8 cellular contexts compared by ENCODE assay signal in the genomic region with DNA sequence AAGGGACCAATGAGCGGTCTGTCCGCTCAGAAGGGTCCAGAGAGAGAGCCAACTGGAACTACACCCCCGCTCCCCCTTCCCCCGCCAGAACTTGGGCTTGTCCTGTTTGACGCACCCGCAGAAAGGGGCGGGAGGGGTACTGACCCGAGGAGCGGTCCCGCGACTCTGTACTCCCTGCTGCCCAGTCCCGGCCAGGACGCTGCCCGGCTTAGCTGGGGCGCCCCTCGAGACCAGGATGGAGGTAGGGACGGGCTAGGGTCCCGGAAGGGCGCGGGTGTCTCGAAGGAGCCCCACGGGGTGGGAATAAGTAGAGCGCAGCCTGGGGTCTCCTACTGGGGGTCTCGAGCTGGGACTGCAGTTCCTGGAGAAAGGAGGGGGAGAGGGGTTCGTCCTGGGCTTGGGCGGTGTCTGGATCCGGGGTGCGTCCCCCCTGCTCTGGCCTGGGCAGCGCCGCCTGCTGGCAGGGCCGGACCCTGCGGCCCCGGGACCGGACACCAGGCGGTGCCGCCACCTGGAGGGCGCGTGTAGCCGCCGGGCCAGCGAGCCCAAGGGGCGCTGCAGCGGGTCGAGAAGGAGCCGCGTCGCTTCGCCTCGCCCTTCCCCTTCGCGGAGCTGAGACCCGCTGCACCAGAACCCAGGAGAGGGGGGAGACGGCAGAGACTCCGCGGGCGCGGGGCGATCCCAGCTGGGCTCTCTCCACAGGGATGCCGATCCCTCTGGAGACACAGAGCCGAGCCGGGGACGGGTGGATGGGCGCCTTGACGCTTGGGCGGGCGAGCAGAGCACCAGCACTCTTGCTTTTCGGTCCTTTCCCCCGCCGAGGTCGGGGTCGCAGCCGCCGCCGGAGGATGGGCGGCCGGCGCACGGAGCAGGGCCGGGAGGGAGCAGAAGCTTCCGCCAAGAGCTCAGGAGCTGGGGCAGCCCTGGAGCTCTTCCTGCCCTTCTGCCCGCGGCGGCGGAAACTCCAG. TPM values are rescaled to one million over a fixed set of nuclear protein-coding genes. Genes with fewer than 3 reads are reported as not detected.
DNase-seq lines count a peak whose midpoint lies in the region; ATAC-seq, FAIRE-seq and TF ChIP-seq lines count a peak whose summit lies in the region.

No MANE protein-coding gene starts in this region.

- H3K4me3 Mint-ChIP-seq in IgD-negative memory B cell = peak overlapping the region; percentile 81 to 98 (median 86)

- in situ Hi-C loops in G401 (cut with HindIII; ENCODE audit: low sequenced_read_pairs) = no loop called here

- H3K9me2 ChIP-seq in SK-N-SH = no peaks in the 10 kb centered on the region

- peak overlapping the region; percentile 68 to 75 for H3K4me3 ChIP-seq in SK-N-SH (ENCODE audit: low read depth in 2 of 2, low read length in 1 of 2)
- H3K4me3 ChIP-seq in heart right ventricle = peak overlapping the region; percentile 47 to 98 (median 86)
- peak overlapping the region; percentile 72 to 76 for H3K4me3 ChIP-seq in prostate gland

- peak; percentile 47 for DNase-seq in G401 (ENCODE audit: low spot score)
- peak; percentile 96 for DNase-seq in SK-N-SH
- DNase-seq in activated naive CD8-positive, alpha-beta T cell treated with anti-CD3 and anti-CD28 coated beads, Interleukin-2, amount 50 U/mL, for 16 hours (ENCODE audit: low read depth, low spot score) = peak; percentile 41
- DNase-seq in heart right ventricle = peak; percentile 74 to 89
- peak; percentile 81 for DNase-seq in prostate gland (ENCODE audit: low spot score)
- DNase-seq in urothelium cell line (ENCODE audit: low spot score) = peak; percentile 93

- peak; percentile 77 for FAIRE-seq in urothelium cell line (lab: Jason Lieb, UNC)

- no peaks in the 10 kb centered on the region for H3K9me3 Mint-ChIP-seq in IgD-negative memory B cell

- ATAC-seq in GM21576 (IDR thresholded peaks at IDR 0.05; ENCODE audit: unreplicated experiment) = peak; percentile 57
- ATAC-seq in heart right ventricle = peak; percentile 84 to 91 (median 88)

- peaks cover 17% of the 10 kb centered on the region for H3K79me2 ChIP-seq in SK-N-SH (ENCODE audit: insufficient read depth)

- TF ChIP-seq POLR2A in prostate gland (IDR thresholded peaks at IDR 0.05) = peak; percentile 47

- peak; percentile 18; the same call in 1 of the 2 replicates for TF ChIP-seq RAD21 in SK-N-SH (IDR thresholded peaks at IDR 0.05; ENCODE audit: low read length)

- intact Hi-C loops in heart right ventricle (cut with DNase I) = loop anchor here in 1 of 10 donors (5.0 kb wide), 1 partner anchor 733 kb away; no protein-coding TSS in a partner anchor
- intact Hi-C loops in prostate gland (cut with DNase I) = no loop called here

- no peak for TF ChIP-seq EP300 in SK-N-SH (IDR thresholded peaks at IDR 0.05; ENCODE audit: borderline replicate concordance in 1 of 2, low read depth in 1 of 2, low read length in 1 of 2)

- no peaks in the 10 kb centered on the region for H3K9me3 ChIP-seq in SK-N-SH
- no peaks in the 10 kb centered on the region for H3K9me3 ChIP-seq in heart right ventricle
- no peaks in the 10 kb centered on the region for H3K9me3 ChIP-seq in prostate gland

- H3K27me3 Mint-ChIP-seq in IgD-negative memory B cell = peaks cover 5% of the 10 kb centered on the region

- peaks cover 6% of the 10 kb centered on the region for H3F3A ChIP-seq in SK-N-SH (replicated peaks; ENCODE audit: insufficient read depth)

- H4K20me1 ChIP-seq in SK-N-SH (ENCODE audit: insufficient read depth) = no peaks in the 10 kb centered on the region

- H3K27me3 ChIP-seq in SK-N-SH (ENCODE audit: insufficient read depth) (no peaks in the 10 kb centered on the region), heart right ventricle (peaks cover 0 to 34% (median 0%) of the 10 kb centered on the region in 7 donors), prostate gland (replicated peaks; ENCODE audit: insufficient read depth) (no peaks in the 10 kb centered on the region)

- peak overlapping the region; percentile 97 for H3K4me2 ChIP-seq in SK-N-SH

- POLR2A ChIA-PET in SK-N-SH (lab: Yijun Ruan, JAX) = interaction anchor here (0.6 to 1.3 kb wide), 2 partner anchors 15 to 19 kb away, joined by 5 to 6 read pairs; no protein-coding TSS in a partner anchor

- TF ChIP-seq CTCF in SK-N-SH (IDR thresholded peaks at IDR 0.05) = peak; percentile 92
- TF ChIP-seq CTCF in heart right ventricle (IDR thresholded peaks at IDR 0.05) = peak in 8 of 9 donors; percentile 97 to 100 (median 98)
- peak; percentile 91 to 100 (median 98) for TF ChIP-seq CTCF in prostate gland (IDR thresholded peaks at IDR 0.05)

- H3K27ac ChIP-seq in SK-N-SH (ENCODE audit: low read depth in 2 of 2, low read length in 1 of 2) (peak overlapping the region; percentile 80 to 87), heart right ventricle (peak overlapping the region; percentile 56 to 96 (median 92)), prostate gland (peak overlapping the region; percentile 86 to 88)

- peaks cover 6 to 13% (median 6%) of the 10 kb centered on the region in 3 donors for H3K4me1 Mint-ChIP-seq in IgD-negative memory B cell

- H3K9ac ChIP-seq in SK-N-SH = peak overlapping the region; percentile 76

- H3K36me3 Mint-ChIP-seq in IgD-negative memory B cell = no peaks in the 10 kb centered on the region

- H2AFZ ChIP-seq in SK-N-SH (ENCODE audit: low read depth) = peak overlapping the region; percentile 96

- CTCF ChIA-PET in SK-N-SH (lab: Yijun Ruan, JAX) = interaction anchor here (0.6 to 6.9 kb wide), 41 partner anchors 9 to 428 kb away, joined by 3 to 118 read pairs (median 5); partner anchors contain the start of genes ADCY6, DDX23 and KANSL2

- 6% methylated on average over 33 of the region's 84 CpGs for WGBS in SK-N-SH (ENCODE audit: low lambda C conversion rate)
- WGBS in heart right ventricle, 2 donors = 1% methylated on average over 79 to 80 of the region's 84 CpGs
- under 1% methylated on average over 83 of the region's 84 CpGs for WGBS in prostate gland

- no peaks in the 10 kb centered on the region for H3K36me3 ChIP-seq in SK-N-SH (replicated peaks in 1 of 2; ENCODE audit: control insufficient read depth in 1 of 2, insufficient read depth in 2 of 2, low read length in 1 of 2)
- H3K36me3 ChIP-seq in heart right ventricle = no peaks in the 10 kb centered on the region
- no peaks in the 10 kb centered on the region for H3K36me3 ChIP-seq in prostate gland

- H3K4me1 ChIP-seq in SK-N-SH (ENCODE audit: control insufficient read depth in 1 of 2, insufficient read depth in 2 of 2, low read depth in 1 of 2, low read length in 1 of 2) (peaks cover 23 to 38% of the 10 kb centered on the region in 2 experiments; a peak in 3 of 4 replicates), heart right ventricle (peaks cover 11 to 52% (median 43%) of the 10 kb centered on the region in 9 donors), prostate gland (replicated peaks) (peaks cover 2% of the 10 kb centered on the region)

- peak overlapping the region in 1 of 3 donors; percentile 59 for H3K27ac Mint-ChIP-seq in IgD-negative memory B cell

TF ChIP-seq in SK-N-SH, 30 proteins besides CTCF, POLR2A, EP300 and RAD21 (continues in another document):
- TF ChIP-seq JUND (IDR thresholded peaks at IDR 0.05) (no peak), MXI1 (IDR thresholded peaks at IDR 0.05; ENCODE audit: low read depth, low read length) (peak; percentile 87), NFIC (IDR thresholded peaks at IDR 0.05; ENCODE audit: borderline replicate concordance) (no peak), GABPA (IDR thresholded peaks at IDR 0.05; ENCODE audit: low read depth) (peak; percentile 37; the same call in 1 of the 2 replicates), SMC3 (IDR thresholded peaks at IDR 0.05; ENCODE audit: low read depth, low read length) (peak; percentile 41)
- TF ChIP-seq, protein P1, sequence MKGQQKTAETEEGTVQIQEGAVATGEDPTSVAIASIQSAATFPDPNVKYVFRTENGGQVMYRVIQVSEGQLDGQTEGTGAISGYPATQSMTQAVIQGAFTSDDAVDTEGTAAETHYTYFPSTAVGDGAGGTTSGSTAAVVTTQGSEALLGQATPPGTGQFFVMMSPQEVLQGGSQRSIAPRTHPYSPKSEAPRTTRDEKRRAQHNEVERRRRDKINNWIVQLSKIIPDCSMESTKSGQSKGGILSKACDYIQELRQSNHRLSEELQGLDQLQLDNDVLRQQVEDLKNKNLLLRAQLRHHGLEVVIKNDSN (IDR thresholded peaks at IDR 0.05; ENCODE audit: borderline replicate concordance, low read depth) = no peak

RNA-seq across cellular contexts. Expression of gene CACNB3, which starts 3.7 kb away (rescaled TPM):
- total RNA-seq in G401 (2014; rRNA removed; shearing (Covaris generic)) = 2.9 and 17.2 TPM in 2 replicates
- polyA plus RNA-seq in IgD-negative memory B cell = 0.39 TPM
- polyA plus RNA-seq in SK-N-SH (2012; rRNA removed) = 25.6 and 34.6 TPM in 2 replicates
- polyA plus RNA-seq in SK-N-SH (2012; cell fraction: cytosol; rRNA removed) = 16.0 and 21.3 TPM in 2 replicates
- polyA plus RNA-seq in SK-N-SH (2012; cell fraction: nucleus; rRNA removed) = 159 and 161 TPM in 2 replicates
- 1 to 10 TPM; 2.2 to 7.8 (median 4.1) TPM for total RNA-seq in heart right ventricle
- polyA plus RNA-seq in heart right ventricle = 10 to 100 TPM in 1 of 2 donors, 1 to 10 TPM in 1; 4.3 to 13.5 TPM
- total RNA-seq in prostate gland = 10 to 100 TPM in 1 of 2 donors, 1 to 10 TPM in 1; 4.6 to 21.8 TPM

RNA-seq across cellular contexts. Expression of gene ADCY6, which starts 25.7 kb away (rescaled TPM):
- total RNA-seq in G401 (2014; rRNA removed; shearing (Covaris generic)) = 23.1 and 29.8 TPM in 2 replicates
- polyA plus RNA-seq in IgD-negative memory B cell (not detected), SK-N-SH (2012; rRNA removed) (36.0 and 46.4 TPM in 2 replicates), heart right ventricle (100 to 1,000 TPM in 1 of 2 donors, 10 to 100 TPM in 1; 35.3 to 123 TPM)
- 17.8 and 26.1 TPM in 2 replicates for polyA plus RNA-seq in SK-N-SH (2012; cell fraction: cytosol; rRNA removed)
- 126 and 137 TPM in 2 replicates for polyA plus RNA-seq in SK-N-SH (2012; cell fraction: nucleus; rRNA removed)
- total RNA-seq in heart right ventricle (100 to 1,000 TPM in 8 of 10 donors, 10 to 100 TPM in 2; 84.4 to 144 (median 122) TPM), prostate gland (10 to 100 TPM; 35.3 to 73.5 TPM)

RNA-seq across cellular contexts. Expression of gene DDX23, which starts 37.4 kb away (rescaled TPM):
- 73.4 and 87.1 TPM in 2 replicates for total RNA-seq in G401 (2014; rRNA removed; shearing (Covaris generic))
- polyA plus RNA-seq in IgD-negative memory B cell (51.8 TPM), SK-N-SH (2012; rRNA removed) (50.4 and 52.5 TPM in 2 replicates), heart right ventricle (10 to 100 TPM; 17.0 to 28.9 TPM)
- polyA plus RNA-seq in SK-N-SH (2012; cell fraction: cytosol; rRNA removed) = 42.8 and 43.9 TPM in 2 replicates
- 125 and 129 TPM in 2 replicates for polyA plus RNA-seq in SK-N-SH (2012; cell fraction: nucleus; rRNA removed)
- total RNA-seq in heart right ventricle (10 to 100 TPM; 26.1 to 44.7 (median 32.1) TPM), prostate gland (10 to 100 TPM; 71.0 to 87.2 TPM)

RNA-seq across cellular contexts. Expression of gene RND1, which starts 51.1 kb away (rescaled TPM):
- total RNA-seq in G401 (2014; rRNA removed; shearing (Covaris generic)) = 0.88 and 1.9 TPM in 2 replicates
- polyA plus RNA-seq in IgD-negative memory B cell = 2.6 TPM
- 0.19 and 0.39 TPM in 2 replicates for polyA plus RNA-seq in SK-N-SH (2012; rRNA removed)
- 0.13 and 0.28 TPM in 2 replicates for polyA plus RNA-seq in SK-N-SH (2012; cell fraction: cytosol; rRNA removed)
- polyA plus RNA-seq in SK-N-SH (2012; cell fraction: nucleus; rRNA removed) = 0.25 and 0.26 TPM in 2 replicates
- 1 to 10 TPM in 5 of 10 donors, under 1 TPM in 5; 0.21 to 3.3 (median 0.95) TPM for total RNA-seq in heart right ventricle
- polyA plus RNA-seq in heart right ventricle = 1 to 10 TPM in 1 of 2 donors, under 1 TPM in 1; 0.55 to 1.2 TPM
- total RNA-seq in prostate gland = 1 to 10 TPM in 1 of 2 donors, under 1 TPM in 1; 0.41 to 1.6 TPM

Comparison
In these comparisons a context has a peak if more than half of its experiments do, and no peak if none do; other contexts are left out.
1. Peak in every context shown above with its lines: DNase-seq, ATAC-seq, H3K4me3 ChIP-seq and H3K27ac ChIP-seq.
2. DNase-seq: peak in every context shown above with its lines; median percentile 96 in SK-N-SH; 93 in urothelium cell line; 82 in heart right ventricle; 81 in prostate gland; 47 in G401; 41 in activated naive CD8-positive, alpha-beta T cell treated with anti-CD3 and anti-CD28 coated beads, Interleukin-2, amount 50 U/mL, for 16 hours.